In genomic region chr7:27160147-27160545, GRCh38 we compare ENCODE assay signal across 7 cellular contexts. TPM values are rescaled to one million over a fixed set of nuclear protein-coding genes. Genes with fewer than 3 reads are reported as not detected.
A peak's percentile ranks its signal among the peaks of the same experiment; 100 is the strongest.
DNase-seq lines count a peak whose midpoint lies in the region; ATAC-seq, FAIRE-seq and TF ChIP-seq lines count a peak whose summit lies in the region.

No MANE protein-coding gene starts in this region.

- peaks cover 5 to 7% of the 10 kb centered on the region in 2 donors for H3K4me1 ChIP-seq in kidney (ENCODE audit: control insufficient read depth in 1 of 2, insufficient read depth in 1 of 2, low read depth in 1 of 2, low read length in 2 of 2)

- no peak for DNase-seq in activated T-cell treated with anti-CD3 and anti-CD28 coated beads, Interleukin-2, amount 50 U/mL, for 4 hours
- DNase-seq in kidney, result peak; percentile 82
- no peak for DNase-seq in stimulated activated naive CD8-positive, alpha-beta T cell treated with anti-CD3 and anti-CD28 coated beads, Interleukin-15, amount 100 ng/mL, for 72 hours

- intact Hi-C loops in kidney (cut with DNase I), result no loop called here

- no peaks in the 10 kb centered on the region for H3K36me3 Mint-ChIP-seq in activated T-cell treated with anti-CD3 and anti-CD28 coated beads, Interleukin-2, amount 50 U/mL, for 4 hours (ENCODE audit: insufficient read depth)

- no peaks in the 10 kb centered on the region for H3K9me3 ChIP-seq in kidney (ENCODE audit: control insufficient read depth in 1 of 2, low read length in 2 of 2)

- H3K9ac ChIP-seq in kidney (ENCODE audit: low read length in 2 of 2), result peak overlapping the region; percentile 69 to 77

- no peaks in the 10 kb centered on the region for H3K9me3 Mint-ChIP-seq in activated T-cell treated with anti-CD3 and anti-CD28 coated beads, Interleukin-2, amount 50 U/mL, for 4 hours
- no peaks in the 10 kb centered on the region for H3K9me3 Mint-ChIP-seq in stimulated activated naive CD8-positive, alpha-beta T cell treated with anti-CD3 and anti-CD28 coated beads, Interleukin-15, amount 100 ng/mL, for 72 hours

- H3K27ac Mint-ChIP-seq in stimulated activated naive CD8-positive, alpha-beta T cell treated with anti-CD3 and anti-CD28 coated beads, Interleukin-15, amount 100 ng/mL, for 72 hours, result no peak overlapping the region

- H3K36me3 ChIP-seq in kidney (ENCODE audit: control insufficient read depth in 1 of 2, insufficient read depth in 2 of 2, low read length in 2 of 2), result peaks cover 0 to 5% of the 10 kb centered on the region in 2 donors

- H3K4me3 ChIP-seq in kidney (ENCODE audit: low read length in 2 of 2), result peak overlapping the region; percentile 77 to 86

- peaks cover 27% of the 10 kb centered on the region for H3K4me1 Mint-ChIP-seq in activated T-cell treated with anti-CD3 and anti-CD28 coated beads, Interleukin-2, amount 50 U/mL, for 4 hours (ENCODE audit: low read depth)
- H3K4me1 Mint-ChIP-seq in stimulated activated naive CD8-positive, alpha-beta T cell treated with anti-CD3 and anti-CD28 coated beads, Interleukin-15, amount 100 ng/mL, for 72 hours, result peaks cover 65% of the 10 kb centered on the region

- peak overlapping the region; percentile 46 for H3K4me3 Mint-ChIP-seq in activated T-cell treated with anti-CD3 and anti-CD28 coated beads, Interleukin-2, amount 50 U/mL, for 4 hours
- peak overlapping the region; percentile 58 to 73 for H3K4me3 Mint-ChIP-seq in stimulated activated naive CD8-positive, alpha-beta T cell treated with anti-CD3 and anti-CD28 coated beads, Interleukin-15, amount 100 ng/mL, for 72 hours

- ATAC-seq in HG02885 (IDR thresholded peaks at IDR 0.05; ENCODE audit: poor library complexity, unreplicated experiment), result peak; percentile 6
- peak; percentile 25 to 32 for ATAC-seq in activated T-cell treated with anti-CD3 and anti-CD28 coated beads, Interleukin-2, amount 50 U/mL, for 4 hours
- peak; percentile 41 for ATAC-seq in stimulated activated naive CD8-positive, alpha-beta T cell treated with anti-CD3 and anti-CD28 coated beads, Interleukin-15, amount 100 ng/mL, for 72 hours
- ATAC-seq in HG03460 (IDR thresholded peaks at IDR 0.05; ENCODE audit: unreplicated experiment), result no peak
- ATAC-seq in HG03571 (IDR thresholded peaks at IDR 0.05; ENCODE audit: unreplicated experiment), result no peak
- ATAC-seq in HG03039 (IDR thresholded peaks at IDR 0.05; ENCODE audit: unreplicated experiment), result no peak

- H3K27me3 Mint-ChIP-seq in activated T-cell treated with anti-CD3 and anti-CD28 coated beads, Interleukin-2, amount 50 U/mL, for 4 hours (ENCODE audit: low read depth), result peaks cover 79% of the 10 kb centered on the region
- H3K27me3 Mint-ChIP-seq in stimulated activated naive CD8-positive, alpha-beta T cell treated with anti-CD3 and anti-CD28 coated beads, Interleukin-15, amount 100 ng/mL, for 72 hours, result peaks cover 99% of the 10 kb centered on the region

- peak overlapping the region; percentile 96 to 98 for H3K27ac ChIP-seq in kidney (ENCODE audit: low read depth in 2 of 2, low read length in 2 of 2)

- FAIRE-seq in kidney (lab: Jason Lieb, UNC), result no peak

- TF ChIP-seq CTCF in kidney (IDR thresholded peaks at IDR 0.05; ENCODE audit: borderline replicate concordance, extremely low read depth, insufficient read depth), result no peak

RNA-seq across cellular contexts. Expression of gene HOXA7, which starts 3.7 kb away (rescaled TPM):
- total RNA-seq in activated T-cell treated with anti-CD3 and anti-CD28 coated beads, Interleukin-2, amount 50 U/mL, for 4 hours, result not detected
- total RNA-seq in kidney, result 31.3 TPM
- 23.8 TPM for polyA plus RNA-seq in kidney (ENCODE audit: insufficient read depth, low read depth, low replicate concordance)

RNA-seq across cellular contexts. Expression of gene HOXA9, which starts 5.2 kb away (rescaled TPM):
- under 1 TPM in 2 of 3 donors, not detected in 1; 0.28 to 0.76 TPM for total RNA-seq in activated T-cell treated with anti-CD3 and anti-CD28 coated beads, Interleukin-2, amount 50 U/mL, for 4 hours
- total RNA-seq in kidney, result 36.8 TPM
- polyA plus RNA-seq in kidney (ENCODE audit: insufficient read depth, low read depth, low replicate concordance), result 36.7 TPM

RNA-seq across cellular contexts. Expression of gene HOXA3, which starts 7.8 kb away (rescaled TPM):
- total RNA-seq in activated T-cell treated with anti-CD3 and anti-CD28 coated beads, Interleukin-2, amount 50 U/mL, for 4 hours, result not detected
- total RNA-seq in kidney, result 21.2 TPM
- 6.3 TPM for polyA plus RNA-seq in kidney (ENCODE audit: insufficient read depth, low read depth, low replicate concordance)

RNA-seq across cellular contexts. Expression of gene HOXA6, which starts 12.6 kb away (rescaled TPM):
- not detected for total RNA-seq in activated T-cell treated with anti-CD3 and anti-CD28 coated beads, Interleukin-2, amount 50 U/mL, for 4 hours
- total RNA-seq in kidney, result 22.0 TPM
- 1.1 TPM for polyA plus RNA-seq in kidney (ENCODE audit: insufficient read depth, low read depth, low replicate concordance)

RNA-seq across cellular contexts. Expression of gene HOXA10, which starts 14.0 kb away (rescaled TPM):
- under 1 TPM; 0.08 to 0.14 (median 0.10) TPM for total RNA-seq in activated T-cell treated with anti-CD3 and anti-CD28 coated beads, Interleukin-2, amount 50 U/mL, for 4 hours
- 16.3 TPM for total RNA-seq in kidney
- polyA plus RNA-seq in kidney (ENCODE audit: insufficient read depth, low read depth, low replicate concordance), result 17.9 TPM

Comparison
In these comparisons a context has a peak if more than half of its experiments do, and no peak if none do; other contexts are left out.
1. ATAC-seq: peak in HG02885 (single experiment), activated T-cell treated with anti-CD3 and anti-CD28 coated beads, Interleukin-2, amount 50 U/mL, for 4 hours (2 of 2) and stimulated activated naive CD8-positive, alpha-beta T cell treated with anti-CD3 and anti-CD28 coated beads, Interleukin-15, amount 100 ng/mL, for 72 hours (single experiment); none in HG03460 (single experiment), HG03571 (single experiment) and HG03039 (single experiment).
2. RNA of gene HOXA7, which starts 3.7 kb away (total RNA-seq): 31.3 TPM in kidney (single experiment); not detected in activated T-cell treated with anti-CD3 and anti-CD28 coated beads, Interleukin-2, amount 50 U/mL, for 4 hours; every median in the first group is over 10 times any median in the second.
3. RNA of gene HOXA9, which starts 5.2 kb away (total RNA-seq): 36.8 TPM in kidney (single experiment); 0.28 to 0.76 TPM in activated T-cell treated with anti-CD3 and anti-CD28 coated beads, Interleukin-2, amount 50 U/mL, for 4 hours; every median in the first group is over 10 times any median in the second.
4. RNA of gene HOXA3, which starts 7.8 kb away (total RNA-seq): 21.2 TPM in kidney (single experiment); not detected in activated T-cell treated with anti-CD3 and anti-CD28 coated beads, Interleukin-2, amount 50 U/mL, for 4 hours; every median in the first group is over 10 times any median in the second.